8 cellular contexts compared by ENCODE assay signal in the genomic region with DNA sequence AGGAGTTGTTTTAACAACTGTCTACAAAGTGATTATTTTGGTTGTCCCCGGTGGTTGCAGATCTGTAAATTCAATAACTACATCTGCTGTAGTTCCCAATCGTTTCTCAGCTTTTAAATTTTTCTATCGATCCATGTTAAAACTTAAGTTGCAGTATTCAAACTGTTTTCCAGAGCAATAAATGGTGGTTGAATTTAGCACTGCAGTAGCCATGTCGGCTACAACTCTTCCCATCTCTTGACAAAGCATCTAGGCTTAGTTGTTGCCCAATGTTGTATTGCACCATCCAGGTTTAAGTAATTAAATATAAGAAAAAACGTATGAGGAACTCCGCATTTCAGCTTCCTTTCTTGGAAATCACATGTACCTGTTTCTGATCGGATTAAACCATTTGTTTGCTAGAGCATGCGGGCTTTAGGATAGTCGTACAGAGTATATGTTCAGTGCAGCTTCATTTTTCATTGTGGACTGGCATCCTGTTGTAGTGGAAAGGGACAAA. TPM values are rescaled to one million over a fixed set of nuclear protein-coding genes. Genes with fewer than 3 reads are reported as not detected.
DNase-seq lines count a peak whose midpoint lies in the region; ATAC-seq, FAIRE-seq and TF ChIP-seq lines count a peak whose summit lies in the region.

No MANE protein-coding gene starts in this region.

- H2AFZ ChIP-seq in K562 (ENCODE audit: low read depth, low read length), result peak overlapping the region; percentile 97

- ATAC-seq in K562 (peak; percentile 20), lung (ENCODE audit: insufficient read depth, low FRiP score) (no peak), aorta (ENCODE audit: low FRiP score) (no peak)

- H3K4me3 Mint-ChIP-seq in CD8-positive, alpha-beta memory T cell, result peak overlapping the region; percentile 87 to 98 (median 92)

- 2% methylated on average over 9 of the region's 9 CpGs for WGBS in K562 (ENCODE audit: insufficient coverage, low coverage, missing lambda C conversion rate)
- WGBS in lung, 2 donors, result 12 to 20% methylated on average over 9 of the region's 9 CpGs
- WGBS in aorta, 2 donors, result 17 to 20% methylated on average over 9 of the region's 9 CpGs

- no peaks in the 10 kb centered on the region for H3K27me3 ChIP-seq in CD8-positive, alpha-beta memory T cell (ENCODE audit: insufficient read depth, low read length, poor library complexity, severe bottlenecking)
- H3K27me3 ChIP-seq in MG63 (no peaks in the 10 kb centered on the region), K562 (ENCODE audit: control insufficient read depth in 2 of 2, insufficient read depth in 2 of 2, low read length in 2 of 2) (no peaks in the 10 kb centered on the region), lung (ENCODE audit: control insufficient read depth, insufficient read depth) (no peaks in the 10 kb centered on the region), aorta (ENCODE audit: control insufficient read depth in 1 of 2, insufficient read depth in 2 of 2, low read length in 1 of 2) (no peaks in the 10 kb centered on the region)

- no peaks in the 10 kb centered on the region for H4K20me1 ChIP-seq in K562 (replicated peaks; ENCODE audit: control insufficient read depth, insufficient read depth, low read length)

- H3K36me3 ChIP-seq in CD8-positive, alpha-beta memory T cell (ENCODE audit: insufficient read depth, low read length), result no peaks in the 10 kb centered on the region
- H3K36me3 ChIP-seq in MG63 (peaks cover 25% of the 10 kb centered on the region), K562 (ENCODE audit: control insufficient read depth, insufficient read depth, low read length) (no peaks in the 10 kb centered on the region), lung (ENCODE audit: control insufficient read depth in 2 of 2, insufficient read depth in 2 of 2, low read length in 2 of 2) (no peaks in the 10 kb centered on the region), aorta (ENCODE audit: control insufficient read depth in 1 of 2, insufficient read depth in 2 of 2, low read length in 1 of 2) (no peaks in the 10 kb centered on the region)

- peaks cover 39% of the 10 kb centered on the region for H3K79me2 ChIP-seq in K562 (ENCODE audit: control insufficient read depth, insufficient read depth, low read length)

- intact Hi-C loops in K562 (cut with micrococcal nuclease), result loop anchor here (1.0 to 2.0 kb wide), 3 partner anchors 23 to 145 kb away; no protein-coding TSS in a partner anchor
- intact Hi-C loops in aorta (cut with DNase I), result loop anchor here in 1 of 2 donors (5.0 kb wide), 1 partner anchor 100 kb away; no protein-coding TSS in a partner anchor

- in situ Hi-C loops in K562 (cut with MboI), result no loop called here

- peaks cover 25% of the 10 kb centered on the region for H3K4me1 ChIP-seq in CD8-positive, alpha-beta memory T cell (ENCODE audit: insufficient read depth, low read length)
- peaks cover 12 to 16% of the 10 kb centered on the region in 2 experiments for H3K4me1 ChIP-seq in K562 (replicated peaks in 1 of 2; ENCODE audit: control insufficient read depth in 2 of 2, insufficient read depth in 2 of 2, low read length in 2 of 2)
- peaks cover 1 to 10% of the 10 kb centered on the region in 2 donors for H3K4me1 ChIP-seq in lung (ENCODE audit: control insufficient read depth in 2 of 2, insufficient read depth in 2 of 2, low read length in 2 of 2)
- H3K4me1 ChIP-seq in aorta (ENCODE audit: control insufficient read depth in 1 of 2, insufficient read depth in 2 of 2, low read length in 2 of 2), result peaks cover 0 to 4% of the 10 kb centered on the region in 2 donors

- no peak for TF ChIP-seq RAD21 in K562 (CRISPR knock-in tag; conservative IDR thresholded peaks at IDR 0.05 in 1 of 2, IDR thresholded peaks at IDR 0.05 in 1 of 2)

- H3K27me3 Mint-ChIP-seq in CD8-positive, alpha-beta memory T cell, result no peaks in the 10 kb centered on the region

- H3K9me3 ChIP-seq in CD8-positive, alpha-beta memory T cell (ENCODE audit: low read length), result no peaks in the 10 kb centered on the region
- H3K9me3 ChIP-seq in MG63 (no peaks in the 10 kb centered on the region), K562 (replicated peaks; ENCODE audit: control insufficient read depth, insufficient read depth, low read depth, low read length) (no peaks in the 10 kb centered on the region), lung (ENCODE audit: control insufficient read depth in 2 of 2, insufficient read depth in 1 of 2, low read length in 1 of 2) (no peaks in the 10 kb centered on the region), aorta (ENCODE audit: control insufficient read depth, low read length) (no peaks in the 10 kb centered on the region)

- peak overlapping the region; percentile 73 to 96 (median 88) for H3K27ac Mint-ChIP-seq in CD8-positive, alpha-beta memory T cell

- CTCF ChIA-PET in CD8-positive, alpha-beta memory T cell (lab: Charles Lee), result interaction anchor here (1.2 to 1.8 kb wide), 3 partner anchors 18 to 99 kb away, joined by 3 to 6 read pairs (median 6); partner anchors contain the start of gene NVL
- CTCF ChIA-PET in K562 (lab: Yijun Ruan, JAX; ENCODE audit: low intra/inter-chr PET ratio), result no interaction called here

- no peak for TF ChIP-seq CTCF in K562 (IDR thresholded peaks at IDR 0.05 in 2 of 3, conservative IDR thresholded peaks at IDR 0.05 in 1 of 3; ENCODE audit: insufficient read depth in 2 of 3, low read depth in 1 of 3, low read length in 3 of 3)
- TF ChIP-seq CTCF in lung (IDR thresholded peaks at IDR 0.05; ENCODE audit: control extremely low read depth, extremely low read depth), result no peak

- peaks cover 0 to 21% (median 8%) of the 10 kb centered on the region in 3 donors for H3K36me3 Mint-ChIP-seq in CD8-positive, alpha-beta memory T cell

- peak; percentile 80 for FAIRE-seq in K562 (lab: Jason Lieb, UNC)

- H3K9ac ChIP-seq in K562 (ENCODE audit: insufficient read depth in 1 of 2, low read depth in 2 of 2, low read length in 2 of 2), result peak overlapping the region; percentile 74 to 93

- TF ChIP-seq POLR2A in K562 (conservative IDR thresholded peaks at IDR 0.05), result no peak

- peak overlapping the region; percentile 89 for H3K4me2 ChIP-seq in K562 (ENCODE audit: insufficient read depth, low read length)

- TF ChIP-seq EP300 in K562 (IDR thresholded peaks at IDR 0.05; ENCODE audit: low read length), result no peak

- no peaks in the 10 kb centered on the region for H3K9me1 ChIP-seq in K562 (ENCODE audit: control insufficient read depth, insufficient read depth, low read length)

- POLR2A ChIA-PET in CD8-positive, alpha-beta memory T cell (lab: Charles Lee), result interaction anchor here (1.0 kb wide), 1 partner anchor 27 kb away, joined by 3 read pairs; no protein-coding TSS in a partner anchor
- POLR2A ChIA-PET in K562 (lab: Yijun Ruan, JAX), result interaction anchor here (0.7 to 1.4 kb wide), 8 partner anchors 18 to 240 kb away, joined by 3 to 6 read pairs (median 4); partner anchors contain the start of gene NVL

- peak overlapping the region; percentile 62 for H3K4me3 ChIP-seq in CD8-positive, alpha-beta memory T cell (ENCODE audit: low read length)
- H3K4me3 ChIP-seq in MG63 (peak overlapping the region; percentile 78), K562 (peak overlapping the region; percentile 79), lung (peak overlapping the region; percentile 90), aorta (ENCODE audit: low read length in 2 of 2) (peak overlapping the region; percentile 3 to 61)

- no TSS peak for BruUV-seq in K562 (replicated peaks; lab: Mats Ljungman, UMichigan)

- DNase-seq in CD8-positive, alpha-beta memory T cell, result no peak
- DNase-seq in MG63 (no peak), K562 (ENCODE audit: extremely low read depth in 1 of 4, low spot score in 3 of 4) (peak in 3 of 4 experiments; percentile 31 to 38 (median 32)), lung (ENCODE audit: low spot score) (no peak), aorta (no peak), NCI-H2107 (lab: John Stamatoyannopoulos, UW) (no peak), A172 (ENCODE audit: low spot score) (no peak)
- no peak for DNase-seq in activated effector memory CD4-positive, alpha-beta T cell treated with Interleukin-2 at 50 U/mL for 16 hours

- no peaks in the 10 kb centered on the region for H3K9me3 Mint-ChIP-seq in CD8-positive, alpha-beta memory T cell

- H3K4me1 Mint-ChIP-seq in CD8-positive, alpha-beta memory T cell, result peaks cover 37 to 71% (median 66%) of the 10 kb centered on the region in 3 donors

- peak overlapping the region; percentile 72 for H3K27ac ChIP-seq in CD8-positive, alpha-beta memory T cell (ENCODE audit: low read depth, low read length)
- H3K27ac ChIP-seq in K562 (ENCODE audit: extremely low read depth, low read depth, low read length), result peak overlapping the region; percentile 46
- H3K27ac ChIP-seq in lung (ENCODE audit: low read depth in 1 of 2, low read length in 1 of 2), result peak overlapping the region; percentile 86 to 92
- H3K27ac ChIP-seq in aorta (ENCODE audit: low read depth in 1 of 2, low read length in 2 of 2), result peak overlapping the region in 1 of 2 donors; percentile 45

RNA-seq across cellular contexts. Expression of gene CNIH4, which starts 1.0 kb away (rescaled TPM):
- total RNA-seq in CD8-positive, alpha-beta memory T cell, result 10 to 100 TPM; 45.7 to 53.9 TPM
- 49.3 TPM for polyA plus RNA-seq in CD8-positive, alpha-beta memory T cell
- total RNA-seq in MG63 (2014; rRNA removed; shearing (Covaris generic); ENCODE audit: low replicate concordance), result 30.9 and 114 TPM in 2 replicates
- 28.0 and 34.1 TPM in 2 replicates for total RNA-seq in K562 (2011; cell fraction: chromatin; rRNA removed; ENCODE audit: low replicate concordance)
- 36.0 and 43.7 TPM in 2 replicates for total RNA-seq in K562 (2011; cell fraction: nucleolus; rRNA removed)
- 40.5 and 49.5 TPM in 2 replicates for total RNA-seq in K562 (2011; cell fraction: nucleoplasm; rRNA removed)
- total RNA-seq in K562 (2014; rRNA removed) (32.6 and 47.6 TPM in 2 replicates), K562 (2014; rRNA removed; fragmentation: Illumina TruSeq; extraction: Trizol) (71.9 and 75.2 TPM in 2 replicates), K562 (2015; rRNA removed; fragmentation: Illumina TruSeq; extraction: Trizol) (37.5 and 41.3 TPM in 2 replicates), K562 (2021) (45.8 and 49.0 TPM in 2 replicates), lung (10 to 100 TPM; 27.8 to 79.4 TPM), aorta (10 to 100 TPM; 45.3 to 45.6 TPM)
- polyA plus RNA-seq in K562 (2011; rRNA removed) (86.4 and 97.0 TPM in 2 replicates), K562 (2014; fragmentation: Illumina TruSeq; extraction: Trizol) (43.6 and 52.8 TPM in 2 replicates), K562 (2014; fragmentation: Nextera tagmentation; extraction: Ambion mirVana) (100 to 1,000 TPM; 237 to 266 TPM), K562 (2014; rRNA removed) (61.1 and 64.4 TPM in 2 replicates), lung (100 to 1,000 TPM; 146 TPM), aorta (10 to 100 TPM; 44.0 to 49.1 TPM)
- polyA plus RNA-seq in K562 (2011; cell fraction: cytosol; rRNA removed), result 43.8 and 85.8 TPM in 2 replicates
- polyA plus RNA-seq in K562 (2011; cell fraction: nucleus; rRNA removed), result 24.3 and 29.0 TPM in 2 replicates
- polyA plus RNA-seq in K562 (2012), result 50.3 and 75.7 TPM in 2 replicates
- polyA minus RNA-seq in K562 (2011; rRNA and poly(A)+ RNA removed), result 59.9 and 80.4 TPM in 2 replicates
- 12.7 and 14.3 TPM in 2 replicates for polyA minus RNA-seq in K562 (2011; cell fraction: cytosol; rRNA and poly(A)+ RNA removed)
- 14.5 and 22.5 TPM in 2 replicates for polyA minus RNA-seq in K562 (2011; cell fraction: nucleus; rRNA and poly(A)+ RNA removed)
- total RNA-seq in A172 (2014; rRNA removed; shearing (Covaris generic)), result 120 TPM in 2 replicates

RNA-seq across cellular contexts. Expression of gene NVL, which starts 27.7 kb away (rescaled TPM):
- 10 to 100 TPM; 41.6 to 46.5 TPM for total RNA-seq in CD8-positive, alpha-beta memory T cell
- 23.0 TPM for polyA plus RNA-seq in CD8-positive, alpha-beta memory T cell
- total RNA-seq in MG63 (2014; rRNA removed; shearing (Covaris generic); ENCODE audit: low replicate concordance), result 19.4 and 25.8 TPM in 2 replicates
- 93.8 and 232 TPM in 2 replicates for total RNA-seq in K562 (2011; cell fraction: chromatin; rRNA removed; ENCODE audit: low replicate concordance)
- total RNA-seq in K562 (2011; cell fraction: nucleolus; rRNA removed), result 53.6 and 53.9 TPM in 2 replicates
- 64.7 and 78.1 TPM in 2 replicates for total RNA-seq in K562 (2011; cell fraction: nucleoplasm; rRNA removed)
- total RNA-seq in K562 (2014; rRNA removed), result 38.8 and 47.5 TPM in 2 replicates
- total RNA-seq in K562 (2014; rRNA removed; fragmentation: Illumina TruSeq; extraction: Trizol), result 73.4 and 81.3 TPM in 2 replicates
- 60.2 and 62.9 TPM in 2 replicates for total RNA-seq in K562 (2015; rRNA removed; fragmentation: Illumina TruSeq; extraction: Trizol)
- 44.7 and 49.0 TPM in 2 replicates for total RNA-seq in K562 (2021)
- polyA plus RNA-seq in K562 (2011; rRNA removed), result 49.3 and 55.9 TPM in 2 replicates
- polyA plus RNA-seq in K562 (2011; cell fraction: cytosol; rRNA removed), result 19.9 and 32.6 TPM in 2 replicates
- polyA plus RNA-seq in K562 (2011; cell fraction: nucleus; rRNA removed), result 48.7 and 51.8 TPM in 2 replicates
- polyA plus RNA-seq in K562 (2012), result 32.6 and 42.5 TPM in 2 replicates
- 63.6 and 73.9 TPM in 2 replicates for polyA plus RNA-seq in K562 (2014; fragmentation: Illumina TruSeq; extraction: Trizol)
- 10 to 100 TPM; 32.5 to 64.1 TPM for polyA plus RNA-seq in K562 (2014; fragmentation: Nextera tagmentation; extraction: Ambion mirVana)
- 73.0 and 86.6 TPM in 2 replicates for polyA plus RNA-seq in K562 (2014; rRNA removed)
- 77.2 and 86.5 TPM in 2 replicates for polyA minus RNA-seq in K562 (2011; rRNA and poly(A)+ RNA removed)
- polyA minus RNA-seq in K562 (2011; cell fraction: cytosol; rRNA and poly(A)+ RNA removed), result 21.6 and 25.9 TPM in 2 replicates
- 49.1 and 77.1 TPM in 2 replicates for polyA minus RNA-seq in K562 (2011; cell fraction: nucleus; rRNA and poly(A)+ RNA removed)
- total RNA-seq in lung, result 10 to 100 TPM; 20.1 to 38.0 TPM
- 10 to 100 TPM; 12.8 to 41.5 TPM for polyA plus RNA-seq in lung
- total RNA-seq in aorta, result 10 to 100 TPM; 19.8 to 27.9 TPM
- polyA plus RNA-seq in aorta, result 10 to 100 TPM; 15.7 to 28.5 TPM
- total RNA-seq in A172 (2014; rRNA removed; shearing (Covaris generic)), result 45.0 and 74.6 TPM in 2 replicates

Comparison
In these comparisons a context has a peak if more than half of its experiments do, and no peak if none do; other contexts are left out.
1. DNase-seq: peak in K562 (3 of 4); none in CD8-positive, alpha-beta memory T cell (0 of 5), MG63 (single experiment), lung (single experiment), aorta (0 of 2), NCI-H2107 (single experiment), A172 (single experiment) and activated effector memory CD4-positive, alpha-beta T cell treated with Interleukin-2 at 50 U/mL for 16 hours (single experiment).
2. H3K4me3 ChIP-seq: peak in every context shown above with its lines; median percentile 90 in lung; 79 in K562; 78 in MG63; 62 in CD8-positive, alpha-beta memory T cell; 32 in aorta.